ENCODE assay signal across 1 cellular context in the genomic region with DNA sequence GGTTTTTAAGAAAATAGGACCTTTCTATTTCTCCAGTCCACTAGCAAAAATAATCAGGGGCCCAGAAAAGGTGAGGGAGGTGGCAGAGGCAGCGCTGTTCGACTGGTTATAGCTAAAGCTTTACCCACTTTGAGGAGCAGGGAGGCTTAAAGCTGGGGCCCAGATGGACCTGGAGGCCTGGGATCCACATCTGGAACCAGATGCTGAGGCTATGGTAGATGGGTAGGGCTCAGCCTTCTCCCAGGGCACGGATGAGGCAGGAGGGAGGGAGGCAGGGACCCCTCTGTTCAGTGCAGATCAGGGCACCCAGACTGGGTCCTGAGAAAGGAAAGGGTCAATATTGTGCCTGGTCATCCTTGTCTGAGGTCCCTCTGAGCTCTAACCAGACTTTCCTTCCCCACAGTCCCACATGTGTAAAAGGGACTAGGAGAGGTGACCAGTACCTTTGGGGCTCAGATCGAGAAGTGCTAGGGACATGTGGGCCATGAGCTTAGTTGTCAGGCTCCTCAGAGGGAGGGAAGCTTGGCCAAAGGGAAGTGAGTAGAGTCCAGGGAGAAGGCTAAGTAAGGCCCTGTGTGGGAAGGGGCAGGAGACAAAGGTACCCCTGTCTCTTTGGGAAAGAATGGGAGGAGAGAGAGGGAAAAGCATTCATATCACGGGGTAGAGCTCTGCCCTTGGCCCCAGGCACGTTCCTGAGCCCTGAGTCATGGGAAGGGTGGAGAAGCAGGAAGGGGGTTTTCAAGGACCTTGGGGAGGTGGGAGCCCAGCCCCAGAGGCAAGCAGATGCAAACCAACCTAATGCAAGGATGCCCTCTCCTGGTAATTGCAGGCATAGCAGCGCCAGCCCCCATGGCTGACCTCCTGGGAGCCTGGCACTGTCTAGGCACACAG.
A peak's percentile ranks its signal among the peaks of the same experiment; 100 is the strongest.
TF ChIP-seq lines count a peak whose summit lies in the region.

No MANE protein-coding gene starts in this region.

TF ChIP-seq in Ishikawa, 13 proteins besides CTCF, POLR2A, EP300 and RAD21 (continued from another document):
- no peak for TF ChIP-seq REST (IDR thresholded peaks at IDR 0.05; ENCODE audit: low read depth)
- TF ChIP-seq TAF1 (IDR thresholded peaks at IDR 0.05; ENCODE audit: low read depth), result no peak
- peak; percentile 76 for TF ChIP-seq TEAD4 (IDR thresholded peaks at IDR 0.05)
- peak; percentile 59 for TF ChIP-seq NFIC (IDR thresholded peaks at IDR 0.05)
- TF ChIP-seq EGR1 (IDR thresholded peaks at IDR 0.05), result no peak
- TF ChIP-seq CREB1 (IDR thresholded peaks at IDR 0.05; ENCODE audit: low read depth), result no peak
- TF ChIP-seq, protein P1, sequence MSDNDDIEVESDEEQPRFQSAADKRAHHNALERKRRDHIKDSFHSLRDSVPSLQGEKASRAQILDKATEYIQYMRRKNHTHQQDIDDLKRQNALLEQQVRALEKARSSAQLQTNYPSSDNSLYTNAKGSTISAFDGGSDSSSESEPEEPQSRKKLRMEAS (IDR thresholded peaks at IDR 0.05), result no peak
- TF ChIP-seq, protein P2, sequence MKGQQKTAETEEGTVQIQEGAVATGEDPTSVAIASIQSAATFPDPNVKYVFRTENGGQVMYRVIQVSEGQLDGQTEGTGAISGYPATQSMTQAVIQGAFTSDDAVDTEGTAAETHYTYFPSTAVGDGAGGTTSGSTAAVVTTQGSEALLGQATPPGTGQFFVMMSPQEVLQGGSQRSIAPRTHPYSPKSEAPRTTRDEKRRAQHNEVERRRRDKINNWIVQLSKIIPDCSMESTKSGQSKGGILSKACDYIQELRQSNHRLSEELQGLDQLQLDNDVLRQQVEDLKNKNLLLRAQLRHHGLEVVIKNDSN (IDR thresholded peaks at IDR 0.05), result no peak
- 0 out of 2 replicates have a peak, but pooled peaks have one; percentile 52 for TF ChIP-seq YY1 (IDR thresholded peaks at IDR 0.05; ENCODE audit: low read depth)
- TF ChIP-seq FOXM1 (IDR thresholded peaks at IDR 0.05; ENCODE audit: borderline replicate concordance, low read depth), result 0 out of 2 replicates have a peak, but pooled peaks have one; percentile 26
- TF ChIP-seq CEBPB (IDR thresholded peaks at IDR 0.05), result no peak
